ENCODE assay signal across 9 cellular contexts in genomic region chr16:84062734-84063640, GRCh38. TPM values are rescaled to one million over a fixed set of nuclear protein-coding genes. Genes with fewer than 3 reads are reported as not detected.
DNase-seq lines count a peak whose midpoint lies in the region; ATAC-seq and TF ChIP-seq lines count a peak whose summit lies in the region.
"Had no signal": no experiment of that assay in that cellular context is flagged by ENCODE, and none has a peak within 500 bp of the region (broad histone marks: within the 10 kb centered on the region; RNA-seq: fewer than 3 reads in every experiment).

No MANE protein-coding gene starts in this region.

- peak; percentile 95 for TF ChIP-seq CTCF in 22Rv1 (IDR thresholded peaks at IDR 0.05)
- TF ChIP-seq CTCF in GM12872 (IDR thresholded peaks at IDR 0.05; ENCODE audit: insufficient read depth, low read depth, low read length): peak; percentile 86
- TF ChIP-seq CTCF in coronary artery (IDR thresholded peaks at IDR 0.05): peak; percentile 84
- peak; percentile 76 for TF ChIP-seq CTCF in liver (IDR thresholded peaks at IDR 0.05; ENCODE audit: low read depth, low read length, missing input control)

- no peak for ATAC-seq in GM21526 (IDR thresholded peaks at IDR 0.05; ENCODE audit: low FRiP score, unreplicated experiment)

- H3K27ac ChIP-seq in 22Rv1: no peak overlapping the region
- peak overlapping the region in 1 of 2 donors; percentile 22 for H3K27ac ChIP-seq in coronary artery
- H3K27ac ChIP-seq in liver (ENCODE audit: low read depth in 1 of 2, low read length in 2 of 2): no peak overlapping the region

- no peaks in the 10 kb centered on the region for H3K27me3 ChIP-seq in liver (ENCODE audit: control insufficient read depth in 4 of 4, insufficient read depth in 4 of 4, low read length in 3 of 4)

- 64% methylated on average over 25 of the region's 25 CpGs for WGBS in liver

- DNase-seq in NCI-H2227 treated with DMSO at 0.1 percent for 48 hours (lab: John Stamatoyannopoulos, UW) (peak; percentile 76), coronary artery (ENCODE audit: low spot score) (peak; percentile 83)
- DNase-seq in activated CD4-positive, alpha-beta T cell treated with anti-CD3 and anti-CD28 coated beads, Interleukin-2, amount 50 U/mL, for 24 hours (ENCODE audit: low read depth in 1 of 2, low spot score in 1 of 2): peak; percentile 47 to 50
- peak; percentile 5 to 59 (median 27) for DNase-seq in stimulated activated CD4-positive, alpha-beta T cell treated with anti-CD3 and anti-CD28 coated beads, TNF-alpha, amount 100 ng/mL, for 1 hour (ENCODE audit: low read depth in 3 of 3, low spot score in 1 of 3)

- H3K9me3 ChIP-seq in liver (ENCODE audit: control insufficient read depth in 4 of 4, low read length in 3 of 4): no peaks in the 10 kb centered on the region

- H3K36me3 ChIP-seq in liver (ENCODE audit: control insufficient read depth in 4 of 4, insufficient read depth in 3 of 4, low read depth in 1 of 4, low read length in 3 of 4): peaks cover 13 to 88% (median 57%) of the 10 kb centered on the region in 4 donors

- H3K9ac ChIP-seq in liver (ENCODE audit: low read depth in 1 of 2, low read length in 2 of 2): no peak overlapping the region

- H3K4me1 ChIP-seq in liver (ENCODE audit: control insufficient read depth in 4 of 4, insufficient read depth in 4 of 4, low read length in 3 of 4): no peaks in the 10 kb centered on the region

- H3K4me3 ChIP-seq in coronary artery: no peak overlapping the region
- no peak overlapping the region for H3K4me3 ChIP-seq in liver (ENCODE audit: low read depth in 1 of 3, low read length in 3 of 3)

- peak; percentile 67 to 84 for TF ChIP-seq RAD21 in liver (IDR thresholded peaks at IDR 0.05)

TF ChIP-seq in liver, 16 proteins besides CTCF, POLR2A, EP300 and RAD21:
- no peak for TF ChIP-seq HNF4G (IDR thresholded peaks at IDR 0.05)
- no peak for TF ChIP-seq RXRA (IDR thresholded peaks at IDR 0.05)
- TF ChIP-seq YY1 (IDR thresholded peaks at IDR 0.05): no peak
- TF ChIP-seq TAF1 (conservative IDR thresholded peaks at IDR 0.05): no peak
- no peak for TF ChIP-seq GABPA (IDR thresholded peaks at IDR 0.05 in 1 of 2, conservative IDR thresholded peaks at IDR 0.05 in 1 of 2)
- TF ChIP-seq ATF3 (IDR thresholded peaks at IDR 0.05): no peak
- no peak for TF ChIP-seq EGR1 (IDR thresholded peaks at IDR 0.05; ENCODE audit: low read depth in 2 of 2)
- TF ChIP-seq FOXA2 (IDR thresholded peaks at IDR 0.05): no peak
- TF ChIP-seq FOXA1 (IDR thresholded peaks at IDR 0.05): no peak
- TF ChIP-seq JUND (IDR thresholded peaks at IDR 0.05): no peak
- TF ChIP-seq SP1 (IDR thresholded peaks at IDR 0.05): no peak
- TF ChIP-seq HNF4A (conservative IDR thresholded peaks at IDR 0.05): no peak
- TF ChIP-seq MAX (IDR thresholded peaks at IDR 0.05): no peak
- TF ChIP-seq REST (IDR thresholded peaks at IDR 0.05): no peak
- TF ChIP-seq ZBTB33 (IDR thresholded peaks at IDR 0.05): no peak

RNA-seq across cellular contexts. Expression of gene SLC38A8, which starts 20.4 kb away (rescaled TPM):
- under 1 TPM; 0.08 to 0.42 TPM for total RNA-seq in liver
- polyA plus RNA-seq in liver: 1 to 10 TPM in 1 of 2 donors, under 1 TPM in 1; 0.22 to 1.0 TPM
- total RNA-seq: urinary bladder had no signal
- polyA plus RNA-seq: urinary bladder had no signal

RNA-seq across cellular contexts. Expression of gene MBTPS1, which starts 53.8 kb away (rescaled TPM):
- 10 to 100 TPM; 32.6 to 65.0 TPM for total RNA-seq in liver
- polyA plus RNA-seq in liver: 10 to 100 TPM; 21.1 to 29.0 TPM

Comparison
In these comparisons a context has a peak if more than half of its experiments do, and no peak if none do; other contexts are left out.
1. DNase-seq: peak in every context shown above with its lines; median percentile 83 in coronary artery; 76 in NCI-H2227 treated with DMSO at 0.1 percent for 48 hours; 48 in activated CD4-positive, alpha-beta T cell treated with anti-CD3 and anti-CD28 coated beads, Interleukin-2, amount 50 U/mL, for 24 hours; 27 in stimulated activated CD4-positive, alpha-beta T cell treated with anti-CD3 and anti-CD28 coated beads, TNF-alpha, amount 100 ng/mL, for 1 hour.